In the genomic region with DNA sequence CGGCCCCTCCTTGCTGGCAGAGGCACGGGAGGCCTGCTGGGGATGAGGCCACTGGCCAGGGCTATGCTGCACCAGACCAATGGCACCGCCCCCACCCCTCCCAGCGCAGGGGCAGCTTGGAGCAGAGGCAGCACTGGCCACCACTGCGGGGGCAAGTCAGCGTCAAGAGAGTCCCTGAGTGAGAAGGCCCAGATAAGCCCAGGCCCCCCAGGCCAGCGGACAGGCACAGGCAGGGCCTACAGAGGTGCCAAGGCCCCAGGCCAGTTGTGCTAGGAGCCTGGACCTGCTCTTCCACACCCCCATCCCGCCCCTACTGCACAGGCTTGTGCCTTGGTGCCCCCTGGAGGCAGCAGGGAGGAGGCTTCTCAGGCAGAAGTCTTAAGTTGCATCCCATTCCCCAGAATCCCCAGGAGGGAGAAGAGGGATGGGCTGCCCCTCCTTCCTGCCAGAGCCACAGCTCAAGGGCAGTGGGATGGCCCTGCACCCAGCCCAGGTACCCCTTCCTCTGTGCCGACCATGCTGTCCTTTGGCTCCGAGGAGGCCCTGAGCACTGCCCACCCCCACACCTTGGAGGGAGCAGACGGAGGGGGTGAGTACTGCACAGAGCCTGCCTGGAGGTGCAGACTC, we compare ENCODE assay signal across 8 cellular contexts. TPM values are rescaled to one million over a fixed set of nuclear protein-coding genes. Genes with fewer than 3 reads are reported as not detected.
DNase-seq lines count a peak whose midpoint lies in the region; ATAC-seq, FAIRE-seq and TF ChIP-seq lines count a peak whose summit lies in the region.

No MANE protein-coding gene starts in this region.

- H3K27ac ChIP-seq in A549 (peak overlapping the region in 1 of 2 experiments; percentile 60; a peak in 3 of 6 replicates), neural progenitor cell (no peak overlapping the region)

- no peaks in the 10 kb centered on the region for H3K79me2 ChIP-seq in neural progenitor cell (ENCODE audit: low read depth)

- H3K4me1 Mint-ChIP-seq in neural progenitor cell: peaks cover 23% of the 10 kb centered on the region

- no peaks in the 10 kb centered on the region for H4K20me1 ChIP-seq in neural progenitor cell (ENCODE audit: low read depth)

- no peaks in the 10 kb centered on the region for H3K9me3 Mint-ChIP-seq in neural progenitor cell

- H3K9me3 ChIP-seq in A549 (no peaks in the 10 kb centered on the region), neural progenitor cell (ENCODE audit: low read depth) (no peaks in the 10 kb centered on the region)

- TF ChIP-seq EP300 in A549 (IDR thresholded peaks at IDR 0.05): no peak

- CTCF ChIA-PET in A549 (lab: Yijun Ruan, JAX): interaction anchor here (0.8 to 3.0 kb wide), 34 partner anchors 10 to 391 kb away, joined by 3 to 30 read pairs (median 4); a partner anchor contains a TSS

- peak; percentile 66 for TF ChIP-seq CTCF in A549 (IDR thresholded peaks at IDR 0.05)
- peak; percentile 48 for TF ChIP-seq CTCF in GM10266 (IDR thresholded peaks at IDR 0.05; ENCODE audit: control insufficient read depth, insufficient read depth, low read depth, missing control alignments)
- peak; percentile 82 for TF ChIP-seq CTCF in fibroblast of pulmonary artery (IDR thresholded peaks at IDR 0.05; ENCODE audit: low read length, missing control alignments)
- TF ChIP-seq CTCF in neural progenitor cell (IDR thresholded peaks at IDR 0.05): peak; percentile 82

- WGBS in A549 (ENCODE audit: missing lambda C conversion rate): 57% methylated on average over 5 of the region's 11 CpGs

- no peaks in the 10 kb centered on the region for H3K27me3 ChIP-seq in neural progenitor cell

- H3K4me1 ChIP-seq in A549 (peaks cover 6% of the 10 kb centered on the region; the same call in 1 of the 3 replicates), neural progenitor cell (no peaks in the 10 kb centered on the region)

- H3K9ac ChIP-seq in neural progenitor cell: no peak overlapping the region

- DNase-seq in A549 (ENCODE audit: low read depth in 1 of 2, low spot score in 1 of 2): peak; percentile 72 to 88
- peak; percentile 31 for DNase-seq in GM10266 (ENCODE audit: extremely low spot score)
- peak; percentile 86 for DNase-seq in NCI-H2196 (lab: John Stamatoyannopoulos, UW; ENCODE audit: unreplicated experiment)
- DNase-seq in activated CD4-positive, alpha-beta T cell treated with anti-CD3 and anti-CD28 coated beads, Interleukin-2, amount 50 U/mL, for 48 hours: peak; percentile 40 to 47
- DNase-seq in fibroblast of pulmonary artery (ENCODE audit: low read depth): peak; percentile 87
- peak; percentile 93 for DNase-seq in neural progenitor cell (ENCODE audit: low spot score)
- DNase-seq in epidermal melanocyte (ENCODE audit: insufficient read length, low spot score): no peak

- H3K4me3 ChIP-seq in A549: no peak overlapping the region
- H3K4me3 ChIP-seq in fibroblast of pulmonary artery (replicated peaks; ENCODE audit: low read depth, low read length): no peak overlapping the region
- no peak overlapping the region for H3K4me3 ChIP-seq in neural progenitor cell

- H3K4me3 Mint-ChIP-seq in neural progenitor cell: no peak overlapping the region

- H3K36me3 ChIP-seq in neural progenitor cell: no peaks in the 10 kb centered on the region

- peak; percentile 85 to 93 for TF ChIP-seq RAD21 in A549 (conservative IDR thresholded peaks at IDR 0.05 in 1 of 2, IDR thresholded peaks at IDR 0.05 in 1 of 2)

- H2AFZ ChIP-seq in neural progenitor cell (replicated peaks): no peak overlapping the region

- peaks cover 2% of the 10 kb centered on the region for H3K27me3 Mint-ChIP-seq in neural progenitor cell (ENCODE audit: insufficient read depth, low read depth)

- POLR2A ChIA-PET in A549 (lab: Yijun Ruan, JAX): interaction anchor here (0.5 kb wide), 1 partner anchor 67 kb away, joined by 3 read pairs; no protein-coding TSS in a partner anchor

- peak; percentile 80 to 88 for ATAC-seq in A549
- ATAC-seq in HG02885 (IDR thresholded peaks at IDR 0.05; ENCODE audit: poor library complexity, unreplicated experiment): no peak

- H3K36me3 Mint-ChIP-seq in neural progenitor cell: peaks cover 11% of the 10 kb centered on the region

- H3K4me2 ChIP-seq in A549 (no peak overlapping the region), neural progenitor cell (no peak overlapping the region)

- H3F3A ChIP-seq in neural progenitor cell (ENCODE audit: low read depth): no peaks in the 10 kb centered on the region

- FAIRE-seq in A549 (lab: Jason Lieb, UNC): no peak

- no peak for TF ChIP-seq POLR2A in A549 (IDR thresholded peaks at IDR 0.05; ENCODE audit: low read length)

- no peak overlapping the region for H3K27ac Mint-ChIP-seq in neural progenitor cell

TF ChIP-seq in A549, 52 proteins besides CTCF, POLR2A, EP300 and RAD21:
- peak; percentile 91 for TF ChIP-seq SMC3 (IDR thresholded peaks at IDR 0.05)
- TF ChIP-seq, protein P1, sequence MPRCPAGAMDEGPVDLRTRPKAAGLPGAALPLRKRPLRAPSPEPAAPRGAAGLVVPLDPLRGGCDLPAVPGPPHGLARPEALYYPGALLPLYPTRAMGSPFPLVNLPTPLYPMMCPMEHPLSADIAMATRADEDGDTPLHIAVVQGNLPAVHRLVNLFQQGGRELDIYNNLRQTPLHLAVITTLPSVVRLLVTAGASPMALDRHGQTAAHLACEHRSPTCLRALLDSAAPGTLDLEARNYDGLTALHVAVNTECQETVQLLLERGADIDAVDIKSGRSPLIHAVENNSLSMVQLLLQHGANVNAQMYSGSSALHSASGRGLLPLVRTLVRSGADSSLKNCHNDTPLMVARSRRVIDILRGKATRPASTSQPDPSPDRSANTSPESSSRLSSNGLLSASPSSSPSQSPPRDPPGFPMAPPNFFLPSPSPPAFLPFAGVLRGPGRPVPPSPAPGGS (IDR thresholded peaks at IDR 0.05): no peak
- TF ChIP-seq RCOR1 (IDR thresholded peaks at IDR 0.05; ENCODE audit: low read depth, low read length): no peak
- TF ChIP-seq EHF (CRISPR knock-in tag; IDR thresholded peaks at IDR 0.05): no peak
- peak; percentile 84; the same call in 1 of the 2 replicates for TF ChIP-seq MAZ (IDR thresholded peaks at IDR 0.05; ENCODE audit: borderline replicate concordance, low read depth, low read length)

RNA-seq across cellular contexts. Expression of a gene that starts 35.8 kb away (rescaled TPM):
- polyA plus RNA-seq in A549 (2011; rRNA removed): 150 and 212 TPM in 2 replicates
- 144 and 155 TPM in 2 replicates for polyA plus RNA-seq in A549 (2012; cell fraction: cytosol; rRNA removed)
- polyA plus RNA-seq in A549 (2012; cell fraction: nucleus; rRNA removed): 129 and 138 TPM in 2 replicates
- 195 to 279 TPM (median 252 TPM) in 3 replicates for polyA plus RNA-seq in A549 (2017; fragmentation: RNase III; extraction: RNeasy Plus Mini Kit Qiagen cat#74134 plus additional on column Dnase treatment)
- polyA minus RNA-seq in A549 (2011; rRNA and poly(A)+ RNA removed): 117 and 122 TPM in 2 replicates
- total RNA-seq in neural progenitor cell (ENCODE audit: low replicate concordance): 4.3 and 5.7 TPM in 2 replicates

RNA-seq across cellular contexts. Expression of a gene that starts 36.4 kb away (rescaled TPM):
- polyA plus RNA-seq in A549 (2011; rRNA removed): 9.5 and 12.4 TPM in 2 replicates
- 6.0 and 7.3 TPM in 2 replicates for polyA plus RNA-seq in A549 (2012; cell fraction: cytosol; rRNA removed)
- polyA plus RNA-seq in A549 (2012; cell fraction: nucleus; rRNA removed): 45.6 and 50.6 TPM in 2 replicates
- 6.9 to 7.5 TPM (median 7.4 TPM) in 3 replicates for polyA plus RNA-seq in A549 (2017; fragmentation: RNase III; extraction: RNeasy Plus Mini Kit Qiagen cat#74134 plus additional on column Dnase treatment)
- polyA minus RNA-seq in A549 (2011; rRNA and poly(A)+ RNA removed): 16.4 and 25.5 TPM in 2 replicates
- 5.1 and 12.3 TPM in 2 replicates for total RNA-seq in neural progenitor cell (ENCODE audit: low replicate concordance)

RNA-seq across cellular contexts. Expression of a gene that starts 43.2 kb away (rescaled TPM):
- polyA plus RNA-seq in A549 (2011; rRNA removed) (0.93 and 1.00 TPM in 2 replicates), A549 (2017; fragmentation: RNase III; extraction: RNeasy Plus Mini Kit Qiagen cat#74134 plus additional on column Dnase treatment) (0.10 to 0.32 TPM (median 0.24 TPM) in 3 replicates)
- 0.30 and 0.34 TPM in 2 replicates for polyA plus RNA-seq in A549 (2012; cell fraction: cytosol; rRNA removed)
- polyA plus RNA-seq in A549 (2012; cell fraction: nucleus; rRNA removed): 0.61 and 0.64 TPM in 2 replicates
- polyA minus RNA-seq in A549 (2011; rRNA and poly(A)+ RNA removed): 0.29 TPM in 1 of 2 replicates, not detected in the other
- total RNA-seq in neural progenitor cell (ENCODE audit: low replicate concordance): not detected in 2 replicates
